In genomic region chr10:131089861-131090260, GRCh38 we compare ENCODE assay signal across 17 cellular contexts.
DNase-seq lines count a peak whose midpoint lies in the region; ATAC-seq, FAIRE-seq and TF ChIP-seq lines count a peak whose summit lies in the region.
"Had no signal": no experiment of that assay in that cellular context is flagged by ENCODE, and none has a peak within 500 bp of the region (broad histone marks: within the 10 kb centered on the region; RNA-seq: fewer than 3 reads in every experiment).

No MANE protein-coding gene starts in this region.

- H4K8ac ChIP-seq in H1 (ENCODE audit: extremely low read depth, insufficient read depth, low read length), result no peak overlapping the region

- TF ChIP-seq EP300 in H1 (IDR thresholded peaks at IDR 0.05; ENCODE audit: borderline replicate concordance in 1 of 2, low read depth in 2 of 2, low read length in 2 of 2), result no peak

- H2BK20ac ChIP-seq in H1 (ENCODE audit: low read length), result peak overlapping the region; percentile 13; the same call in 1 of the 2 replicates

- H3K56ac ChIP-seq in H1 (replicated peaks; ENCODE audit: insufficient read length, low read depth, low read length), result no peak overlapping the region

- no peak for ATAC-seq in GM21360 (IDR thresholded peaks at IDR 0.05; ENCODE audit: unreplicated experiment)

- H3K18ac ChIP-seq in H1 (ENCODE audit: extremely low read depth, low read length), result no peak overlapping the region

- no peak overlapping the region for H4K5ac ChIP-seq in H1 (ENCODE audit: insufficient read length, low read depth, low read length)

- H3K9me3 ChIP-seq in BLaER1 treated with 17β-estradiol and CSF1 and Interleukin-3, amounts not matched to agents 10 nM and 100 nM (replicated peaks in 1 of 11), result no peaks in the 10 kb centered on the region
- H3K9me3 ChIP-seq in KOPT-K1 (ENCODE audit: insufficient read depth, low read length, poor library complexity, severe bottlenecking) (no peaks in the 10 kb centered on the region), H1 (ENCODE audit: insufficient read depth in 2 of 2, low read depth in 1 of 2, low read length in 1 of 2) (no peaks in the 10 kb centered on the region; a peak in 1 of 4 replicates), osteoblast (ENCODE audit: low read depth, low read length) (no peaks in the 10 kb centered on the region), HAP-1 (no peaks in the 10 kb centered on the region)

- CTCF ChIA-PET in H1 (lab: Charles Lee; ENCODE audit: partially characterized antibody), result interaction anchor here (1.0 to 2.2 kb wide), 5 partner anchors 10 to 45 kb away, joined by 3 to 6 read pairs (median 3); no protein-coding TSS in a partner anchor

- H3K4me1 ChIP-seq in BLaER1 treated with 17β-estradiol and CSF1 and Interleukin-3, amounts not matched to agents 10 nM and 100 nM, result peaks cover 21 to 66% (median 59%) of the 10 kb centered on the region in 10 experiments
- peaks cover 0 to 16% (median 4%) of the 10 kb centered on the region in 4 experiments; a peak in 4 of 7 replicates for H3K4me1 ChIP-seq in H1 (replicated peaks in 1 of 4; ENCODE audit: control insufficient read depth in 3 of 4, insufficient read depth in 4 of 4, low read length in 3 of 4)
- no peaks in the 10 kb centered on the region for H3K4me1 ChIP-seq in osteoblast (ENCODE audit: insufficient read depth, low read length)
- no peaks in the 10 kb centered on the region for H3K4me1 ChIP-seq in HAP-1

- H3K4me3 ChIP-seq in BLaER1 treated with 17β-estradiol and CSF1 and Interleukin-3, amounts not matched to agents 10 nM and 100 nM, result no peak overlapping the region
- H3K4me3 ChIP-seq in H1 (ENCODE audit: extremely low read depth in 1 of 4, insufficient read depth in 2 of 4, low read depth in 3 of 4, low read length in 4 of 4) (no peak overlapping the region), osteoblast (ENCODE audit: insufficient read depth, low read length) (no peak overlapping the region), HAP-1 (no peak overlapping the region)

- no peak overlapping the region for H3K4ac ChIP-seq in H1 (replicated peaks; ENCODE audit: insufficient read length, low read depth, low read length)

- no peak for TF ChIP-seq RAD21 in H1 (IDR thresholded peaks at IDR 0.05 in 1 of 2, conservative IDR thresholded peaks at IDR 0.05 in 1 of 2; ENCODE audit: low read depth in 2 of 2, low read length in 2 of 2)

- WGBS in H1 (ENCODE audit: extremely low coverage in 1 of 2, insufficient coverage in 1 of 2, insufficient read length in 1 of 2, insufficient replicate concordance in 2 of 2, low coverage in 1 of 2, low lambda C conversion rate in 2 of 2, missing lambda C conversion rate in 1 of 2), 2 experiments, result 92% methylated on average over 13 of the region's 14 CpGs; no CpG with 5 or more reads in 1 of the 2 experiments

- TF ChIP-seq CTCF in H1 (IDR thresholded peaks at IDR 0.05; ENCODE audit: control extremely low read depth in 1 of 3, insufficient read depth in 1 of 3, low read depth in 1 of 3, low read length in 3 of 3), result no peak
- no peak for TF ChIP-seq CTCF in osteoblast (IDR thresholded peaks at IDR 0.05; ENCODE audit: extremely low read depth, low read depth, low read length)

- no peak overlapping the region for H3K14ac ChIP-seq in H1 (ENCODE audit: insufficient read length)

- H3K36me3 ChIP-seq in BLaER1 treated with 17β-estradiol and CSF1 and Interleukin-3, amounts not matched to agents 10 nM and 100 nM, result no peaks in the 10 kb centered on the region
- H3K36me3 ChIP-seq in KOPT-K1 (ENCODE audit: insufficient read depth, low read length), result no peaks in the 10 kb centered on the region
- no peaks in the 10 kb centered on the region for H3K36me3 ChIP-seq in H1 (ENCODE audit: control insufficient read depth in 2 of 4, insufficient read depth in 4 of 4, low read length in 3 of 4)
- H3K36me3 ChIP-seq in osteoblast (ENCODE audit: insufficient read depth, low read length), result no peaks in the 10 kb centered on the region
- no peaks in the 10 kb centered on the region for H3K36me3 ChIP-seq in HAP-1 (replicated peaks)

- H3K23ac ChIP-seq in H1 (ENCODE audit: insufficient read length), result no peak overlapping the region

- H2BK5ac ChIP-seq in H1 (ENCODE audit: low read depth, low read length), result no peak overlapping the region

- in situ Hi-C loops in HAP-1 (cut with MboI; ENCODE audit: low sequenced_read_pairs), result no loop called here

- DNase-seq in H1 (ENCODE audit: low read depth in 1 of 2, low spot score in 2 of 2) (no peak), osteoblast (ENCODE audit: insufficient read length, low spot score, missing footprints) (peak; percentile 32), NCI-H1092 treated with DMSO at 0.1 percent for 48 hours (lab: John Stamatoyannopoulos, UW) (no peak), HAP-1 (ENCODE audit: low spot score in 2 of 2) (no peak), hypothalamus (lab: John Stamatoyannopoulos, UW) (no peak)
- DNase-seq: Calu3; CD4-positive, alpha-beta memory T cell; COR-L47; DMS53; DMS79 treated with DMSO at 0.1 percent for 48 hours; GF-D8; HCEC 1CT had no signal

- H3K79me2 ChIP-seq in H1 (ENCODE audit: control insufficient read depth in 1 of 2, insufficient read depth in 2 of 2, low read length in 2 of 2), result no peaks in the 10 kb centered on the region
- H3K79me2 ChIP-seq in osteoblast (ENCODE audit: insufficient read depth, low read length), result no peaks in the 10 kb centered on the region

- 0 out of 2 replicates have a peak overlapping the region, but pooled peaks have one; percentile 50 for H2BK12ac ChIP-seq in H1 (ENCODE audit: low read depth, low read length)

- no peak for TF ChIP-seq POLR2A in H1 (IDR thresholded peaks at IDR 0.05; ENCODE audit: control extremely low read depth in 1 of 2, low read depth in 2 of 2, low read length in 2 of 2)

- no peak overlapping the region for H2AFZ ChIP-seq in H1 (ENCODE audit: low read length)
- H2AFZ ChIP-seq in osteoblast (ENCODE audit: low read length), result no peak overlapping the region

- no peaks in the 10 kb centered on the region for H3K79me1 ChIP-seq in H1 (ENCODE audit: low read depth, low read length)

- no peak overlapping the region; the same call in 1 of the 2 replicates for H2AK5ac ChIP-seq in H1 (ENCODE audit: low read depth, low read length)

- 0 out of 2 replicates have a peak overlapping the region, but pooled peaks have one; percentile 61 for H2BK15ac ChIP-seq in H1 (ENCODE audit: low read length)

- no peak overlapping the region for H3K9ac ChIP-seq in BLaER1 treated with 17β-estradiol and CSF1 and Interleukin-3, amounts not matched to agents 10 nM and 100 nM
- no peak overlapping the region for H3K9ac ChIP-seq in H1 (replicated peaks in 1 of 4; ENCODE audit: extremely low read depth in 1 of 4, low read depth in 3 of 4, low read length in 3 of 4)

- H3K23me2 ChIP-seq in H1 (ENCODE audit: low read depth, low read length), result no peaks in the 10 kb centered on the region

- no peaks in the 10 kb centered on the region; a peak in 1 of 22 replicates for H4K20me1 ChIP-seq in BLaER1 treated with 17β-estradiol and CSF1 and Interleukin-3, amounts not matched to agents 10 nM and 100 nM
- H4K20me1 ChIP-seq in H1 (replicated peaks in 1 of 2; ENCODE audit: control insufficient read depth in 1 of 2, insufficient read depth in 2 of 2, low read length in 2 of 2) (no peaks in the 10 kb centered on the region), osteoblast (ENCODE audit: insufficient read depth, low read length) (no peaks in the 10 kb centered on the region)

- POLR2A ChIA-PET in H1 (lab: Charles Lee; ENCODE audit: partially characterized antibody), result no interaction called here

- peak overlapping the region in 10 of 11 experiments; percentile 7 to 86 (median 70); a peak in 19 of 22 replicates for H3K4me2 ChIP-seq in BLaER1 treated with 17β-estradiol and CSF1 and Interleukin-3, amounts not matched to agents 10 nM and 100 nM
- H3K4me2 ChIP-seq in H1 (ENCODE audit: insufficient read depth in 1 of 2, low read depth in 2 of 2, low read length in 2 of 2) (no peak overlapping the region), osteoblast (ENCODE audit: insufficient read depth, low read length) (no peak overlapping the region)

- FAIRE-seq in H1 (lab: Jason Lieb, UNC), result no peak
- FAIRE-seq: GM12891, GM18507 had no signal

- no peak overlapping the region for H3K27ac ChIP-seq in BLaER1 treated with 17β-estradiol and CSF1 and Interleukin-3, amounts not matched to agents 10 nM and 100 nM
- H3K27ac ChIP-seq in KOPT-K1 (ENCODE audit: low read depth, low read length, poor library complexity, severe bottlenecking), result peak overlapping the region; percentile 98
- H3K27ac ChIP-seq in H1 (ENCODE audit: low read depth, low read length), result no peak overlapping the region
- H3K27ac ChIP-seq in osteoblast (ENCODE audit: low read depth, low read length), result no peak overlapping the region

- H2BK120ac ChIP-seq in H1 (replicated peaks; ENCODE audit: low read depth, low read length), result no peak overlapping the region

- no peak overlapping the region for H4K91ac ChIP-seq in H1 (replicated peaks; ENCODE audit: insufficient read length, low read length)

- H3K27me3 ChIP-seq in BLaER1 treated with 17β-estradiol and CSF1 and Interleukin-3, amounts not matched to agents 10 nM and 100 nM, result no peaks in the 10 kb centered on the region
- H3K27me3 ChIP-seq in H1 (replicated peaks in 1 of 4; ENCODE audit: control insufficient read depth in 3 of 4, extremely low read depth in 1 of 4, insufficient read depth in 3 of 4, low read length in 3 of 4) (no peaks in the 10 kb centered on the region; a peak in 3 of 7 replicates), osteoblast (ENCODE audit: insufficient read depth, low read length) (no peaks in the 10 kb centered on the region), HAP-1 (ENCODE audit: low read depth) (no peaks in the 10 kb centered on the region)

TF ChIP-seq in H1, 55 proteins besides CTCF, POLR2A, EP300 and RAD21 (continues in another document):
- no peak for TF ChIP-seq KDM4A (IDR thresholded peaks at IDR 0.05; ENCODE audit: low read depth, low read length, severe bottlenecking)
- no peak for TF ChIP-seq SP2 (IDR thresholded peaks at IDR 0.05; ENCODE audit: low read length)
- TF ChIP-seq KDM1A (IDR thresholded peaks at IDR 0.05; ENCODE audit: borderline replicate concordance, low read length), result no peak
- no peak for TF ChIP-seq KDM5A (IDR thresholded peaks at IDR 0.05; ENCODE audit: low read length)
- TF ChIP-seq CHD2 (IDR thresholded peaks at IDR 0.05; ENCODE audit: low read length), result no peak
- no peak for TF ChIP-seq RNF2 (IDR thresholded peaks at IDR 0.05; ENCODE audit: borderline replicate concordance, low read depth, low read length, missing control alignments, poor library complexity, severe bottlenecking)

Comparison
In these comparisons a context has a peak if more than half of its experiments do, and no peak if none do; other contexts are left out.
1. H3K4me2 ChIP-seq: peak in BLaER1 treated with 17β-estradiol and CSF1 and Interleukin-3, amounts not matched to agents 10 nM and 100 nM (10 of 11); none in H1 (0 of 2) and osteoblast (single experiment).